Comparison of ENCODE assay signal across 16 cellular contexts in the genomic region with DNA sequence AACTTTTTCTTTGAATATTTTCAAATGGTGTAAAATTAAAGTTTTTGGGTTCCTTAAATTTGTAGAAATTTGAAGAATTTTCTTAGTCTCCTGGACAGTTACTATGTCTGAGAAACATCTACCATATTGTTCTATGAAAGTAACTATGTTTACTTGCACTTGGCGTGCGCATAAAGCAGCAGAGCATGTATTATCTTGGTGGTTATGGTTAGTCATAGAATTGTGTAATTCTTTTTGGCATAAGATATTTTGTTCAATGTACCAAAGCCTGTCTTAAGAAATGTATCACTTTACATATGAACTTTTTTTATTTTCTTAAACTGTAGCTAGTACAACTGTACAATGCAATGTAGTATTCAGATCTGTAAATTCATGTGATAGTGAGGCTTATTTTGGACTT. TPM values are rescaled to one million over a fixed set of nuclear protein-coding genes. Genes with fewer than 3 reads are reported as not detected.
DNase-seq lines count a peak whose midpoint lies in the region; ATAC-seq and TF ChIP-seq lines count a peak whose summit lies in the region.
"Had no signal": no experiment of that assay in that cellular context is flagged by ENCODE, and none has a peak within 500 bp of the region (broad histone marks: within the 10 kb centered on the region; RNA-seq: fewer than 3 reads in every experiment).

No MANE protein-coding gene starts in this region.

- DNase-seq in AG20443 (ENCODE audit: low spot score) (peak; percentile 17), MV-4-11 (lab: John Stamatoyannopoulos, UW) (peak; percentile 9), epithelial cell of esophagus (ENCODE audit: low read depth) (peak; percentile 88), lung (ENCODE audit: low spot score) (no peak), NCI-H1417 treated with DMSO at 0.1 percent for 48 hours (lab: John Stamatoyannopoulos, UW) (no peak), HT-29 (ENCODE audit: low spot score) (no peak), midbrain (lab: John Stamatoyannopoulos, UW) (no peak)
- DNase-seq: activated CD4-positive, alpha-beta T cell treated with anti-CD3 and anti-CD28 coated beads, Interleukin-2, amount 50 U/mL, for 48 hours; anterior cingulate cortex; BE2C; DMS79; NCI-H2171; substantia nigra had no signal

- H3K36me3 ChIP-seq in lung (ENCODE audit: control insufficient read depth in 2 of 2, insufficient read depth in 2 of 2, low read length in 2 of 2) = no peaks in the 10 kb centered on the region
- H3K36me3 ChIP-seq: BE2C had no signal

- no peaks in the 10 kb centered on the region for H3K4me1 ChIP-seq in lung (ENCODE audit: control insufficient read depth in 2 of 2, insufficient read depth in 2 of 2, low read length in 2 of 2)
- H3K4me1 ChIP-seq: BE2C had no signal

- H3K27me3 ChIP-seq in lung (ENCODE audit: control insufficient read depth, insufficient read depth) = no peaks in the 10 kb centered on the region
- H3K27me3 ChIP-seq: BE2C had no signal

- H3K27ac ChIP-seq in lung (ENCODE audit: low read depth in 1 of 2, low read length in 1 of 2) = no peak overlapping the region
- H3K27ac ChIP-seq: HL-60 had no signal

- 89 to 91% methylated on average over 2 of the region's 2 CpGs for WGBS in lung, 2 donors

- no peaks in the 10 kb centered on the region for H3K9me3 ChIP-seq in lung (ENCODE audit: control insufficient read depth in 2 of 2, insufficient read depth in 1 of 2, low read length in 1 of 2)
- H3K9me3 ChIP-seq: BE2C had no signal

- no peak overlapping the region for H3K4me3 ChIP-seq in epithelial cell of esophagus (ENCODE audit: low read length)
- H3K4me3 ChIP-seq in lung = no peak overlapping the region
- H3K4me3 ChIP-seq: GM12878 had no signal

- TF ChIP-seq CTCF in epithelial cell of esophagus (IDR thresholded peaks at IDR 0.05; ENCODE audit: insufficient read depth, low read depth, low read length, missing control alignments) (no peak), lung (IDR thresholded peaks at IDR 0.05; ENCODE audit: control extremely low read depth, extremely low read depth) (no peak)

- ATAC-seq in lung (ENCODE audit: insufficient read depth, low FRiP score) = peak; percentile 41
- ATAC-seq in HG03095 (IDR thresholded peaks at IDR 0.05; ENCODE audit: unreplicated experiment) = no peak
- ATAC-seq: GM12878 had no signal

RNA-seq across cellular contexts. Expression of a gene that starts 49.2 kb away (rescaled TPM):
- 10 to 100 TPM; 21.2 to 32.7 TPM for total RNA-seq in lung
- 10 to 100 TPM; 10.7 to 16.4 TPM for polyA plus RNA-seq in lung
- 11.6 and 14.8 TPM in 2 replicates for total RNA-seq in HT-29 (2014; rRNA removed; shearing (Covaris generic))
- total RNA-seq: GM12878 had no signal

Comparison
In these comparisons a context has a peak if more than half of its experiments do, and no peak if none do; other contexts are left out.
1. DNase-seq: peak in AG20443 (single experiment), MV-4-11 (single experiment) and epithelial cell of esophagus (single experiment); none in lung (single experiment), NCI-H1417 treated with DMSO at 0.1 percent for 48 hours (single experiment), HT-29 (single experiment) and midbrain (single experiment).